In genomic region chr6:29218056-29218455, GRCh38 we compare ENCODE assay signal across 15 cellular contexts. TPM values are rescaled to one million over a fixed set of nuclear protein-coding genes. Genes with fewer than 3 reads are reported as not detected.
"Had no signal": no experiment of that assay in that cellular context is flagged by ENCODE, and none has a peak within 500 bp of the region (broad histone marks: within the 10 kb centered on the region; RNA-seq: fewer than 3 reads in every experiment).

No MANE protein-coding gene starts in this region.

RNA-seq across cellular contexts. Expression of gene OR2J2, which starts 47.3 kb away (rescaled TPM):
- total RNA-seq: activated B cell treated with CpG ODN at 0.5 μM for 24 hours; activated CD4-positive, alpha-beta memory T cell treated with anti-CD3 and anti-CD28 coated beads for 36 hours; activated CD4-positive, alpha-beta memory T cell treated with anti-CD3 and anti-CD28 coated beads, Interleukin-2, amount 10 ng/mL, durations not matched to agents 7 days and 5 days; activated CD4-positive, alpha-beta T cell treated with anti-CD3 and anti-CD28 coated beads for 36 hours; activated CD4-positive, alpha-beta T cell treated with anti-CD3 and anti-CD28 coated beads, Interleukin-2, amount 10 ng/mL, durations not matched to agents 24 days and 14 days; activated CD4-positive, alpha-beta T cell treated with anti-CD3 and anti-CD28 coated beads, Interleukin-2, amount 10 ng/mL, durations not matched to agents 7 days and 5 days; activated CD8-positive, alpha-beta memory T cell treated with anti-CD3 and anti-CD28 coated beads for 36 hours; activated CD8-positive, alpha-beta memory T cell treated with anti-CD3 and anti-CD28 coated beads, Interleukin-2, amount 10 ng/mL, durations not matched to agents 7 days and 5 days; activated CD8-positive, alpha-beta T cell treated with anti-CD3 and anti-CD28 coated beads for 36 hours; activated CD8-positive, alpha-beta T cell treated with anti-CD3 and anti-CD28 coated beads, Interleukin-2, amount 10 ng/mL, durations not matched to agents 7 days and 5 days; T-cell; T-helper 1 cell treated with Interleukin-12 subunit alpha and Interleukin-12 subunit beta and Interleukin-4 antibody, amounts not matched to agents 30 ng/mL and 1 ng/mL, for 36 hours; T-helper 17 cell; T-helper 2 cell treated with Interferon-gamma antibody and Interleukin-4, amounts not matched to agents 100 ng/mL and 5 ng/mL, for 36 hours; WTC11 had no signal
